In the genomic region with DNA sequence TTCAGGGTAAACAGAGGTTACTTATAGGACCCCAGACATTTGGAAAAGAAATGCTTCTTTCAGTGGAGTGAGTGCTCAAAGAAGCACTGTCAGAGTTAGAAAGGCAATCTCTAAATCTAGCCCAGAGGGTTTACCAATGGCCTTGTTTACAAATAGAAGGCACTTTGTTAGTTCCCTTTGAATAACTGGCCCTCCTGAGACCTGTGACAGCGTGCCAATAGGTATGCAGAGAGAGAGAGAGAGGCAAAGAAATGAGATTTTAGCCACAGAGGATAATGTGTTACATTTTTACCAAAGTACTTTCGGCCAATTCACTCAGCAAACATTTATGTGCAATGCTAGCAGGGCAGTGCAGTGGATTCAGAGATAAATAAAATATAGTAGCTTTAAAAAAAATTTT, we compare ENCODE assay signal across 30 cellular contexts. TPM values are rescaled to one million over a fixed set of nuclear protein-coding genes. Genes with fewer than 3 reads are reported as not detected.
"Had no signal": no experiment of that assay in that cellular context is flagged by ENCODE, and none has a peak within 500 bp of the region (broad histone marks: within the 10 kb centered on the region; RNA-seq: fewer than 3 reads in every experiment).

No MANE protein-coding gene starts in this region.

- H3K9me3 ChIP-seq: adrenal gland, breast epithelium, colonic mucosa, Peyer's patch, SJCRH30 had no signal

- H3K4me1 ChIP-seq: adrenal gland, breast epithelium, colonic mucosa, Peyer's patch, SJCRH30 had no signal

- H3K9ac ChIP-seq: KMS-11 had no signal

- DNase-seq: activated CD4-positive, alpha-beta memory T cell treated with anti-CD3 and anti-CD28 coated beads, Interleukin-2, amount 10 ng/mL, durations not matched to agents 7 days and 5 days; activated CD4-positive, alpha-beta T cell treated with anti-CD3 and anti-CD28 coated beads, Interleukin-2, amount 50 U/mL, for 1 hour; activated CD4-positive, CD25-positive, alpha-beta regulatory T cell; activated naive CD4-positive, alpha-beta T cell treated with anti-CD3 and anti-CD28 coated beads, Interleukin-2, amount 50 U/mL, for 16 hours; activated naive CD8-positive, alpha-beta T cell treated with anti-CD3 and anti-CD28 coated beads, Interleukin-2, amount 10 ng/mL, durations not matched to agents 7 days and 5 days; activated T-cell treated with anti-CD3 and anti-CD28 coated beads for 4 hours; activated T-cell treated with anti-CD3 and anti-CD28 coated beads, Interleukin-2, amount 50 U/mL, for 72 hours; adrenal gland; anterior cingulate cortex; caudate nucleus; colonic mucosa; NCI-H1092; NCI-H1694 treated with DMSO at 0.1 percent for 48 hours; NCI-H2029 treated with DMSO at 0.1 percent for 48 hours; NCI-H2171 treated with DMSO at 0.1 percent for 48 hours; NCI-H226; NCI-H526; NCI-H774; NK-92 treated with Interleukin-12 subunit alpha and Interleukin-12 subunit beta, amount 100 ng/mL, for 24 hours; Peyer's patch; Right ventricle myocardium superior; SJCRH30; T-helper 17 cell; T-helper 9 cell had no signal

- ATAC-seq: activated T-cell treated with anti-CD3 and anti-CD28 coated beads, Interleukin-2, amount 50 U/mL, for 72 hours; T-helper 17 cell had no signal

- H3K36me3 ChIP-seq: adrenal gland, breast epithelium, colonic mucosa, Peyer's patch, SJCRH30 had no signal

- H3K27ac ChIP-seq: adrenal gland, breast epithelium, colonic mucosa, KMS-11, Peyer's patch, RWPE1, SJCRH30 had no signal

- H3K4me2 ChIP-seq: KMS-11 had no signal

- H3K4me3 ChIP-seq: adrenal gland, breast epithelium, colonic mucosa, Peyer's patch, SJCRH30 had no signal

- H3K27me3 ChIP-seq: adrenal gland, breast epithelium, colonic mucosa, Peyer's patch, SJCRH30 had no signal

RNA-seq across cellular contexts. Expression of gene TPH2, which starts 41.9 kb away (rescaled TPM):
- total RNA-seq: activated CD4-positive, alpha-beta memory T cell treated with anti-CD3 and anti-CD28 coated beads, Interleukin-2, amount 10 ng/mL, durations not matched to agents 7 days and 5 days; activated CD8-positive, alpha-beta memory T cell treated with anti-CD3 and anti-CD28 coated beads for 36 hours; activated naive CD8-positive, alpha-beta T cell treated with anti-CD3 and anti-CD28 coated beads, Interleukin-2, amount 10 ng/mL, durations not matched to agents 7 days and 5 days; activated T-cell treated with anti-CD3 and anti-CD28 coated beads, Interleukin-2, amount 50 U/mL, for 72 hours; adrenal gland; breast epithelium; colonic mucosa; MCF 10A; NCI-H460; Peyer's patch; Right ventricle myocardium superior; SJCRH30; T-helper 17 cell had no signal
- polyA plus RNA-seq: adrenal gland had no signal
